28 cellular contexts compared by ENCODE assay signal in the genomic region with DNA sequence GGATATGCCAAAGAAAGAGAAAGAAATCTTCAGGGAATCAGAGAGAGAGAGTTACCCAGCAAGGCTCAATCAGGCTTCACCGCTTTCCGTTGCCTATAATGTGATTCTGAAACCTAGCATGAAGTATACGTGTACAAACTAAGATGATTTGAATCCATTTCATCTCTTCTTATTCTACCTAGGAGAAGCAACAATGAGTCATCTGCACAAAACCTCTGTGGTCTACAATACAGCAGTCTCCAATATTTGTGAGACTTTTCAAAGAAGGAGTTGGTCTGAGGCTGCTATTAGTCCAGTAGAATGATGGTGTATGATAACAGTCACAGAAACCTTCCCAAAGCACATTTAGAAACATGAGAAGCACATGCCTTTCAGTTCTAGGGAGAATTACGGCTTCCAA.
"Had no signal": no experiment of that assay in that cellular context is flagged by ENCODE, and none has a peak within 500 bp of the region (broad histone marks: within the 10 kb centered on the region; RNA-seq: fewer than 3 reads in every experiment).

No MANE protein-coding gene starts in this region.

- H3K27ac ChIP-seq: left ventricle myocardium inferior, pancreas, prostate gland, sigmoid colon, spleen, stomach, testis, thyroid gland, transverse colon, upper lobe of left lung, vagina had no signal

- DNase-seq: hypothalamus; immature natural killer cell; kidney; left colon; left ventricle myocardium inferior; midbrain; mucosa of descending colon; naive thymus-derived CD4-positive, alpha-beta T cell; nucleus accumbens; pancreas; posterior cingulate gyrus; retina; right cardiac atrium; sigmoid colon; small intestine; spleen; stimulated activated CD4-positive, alpha-beta T cell treated with anti-CD3 and anti-CD28 coated beads, Interleukin-4, amount 100 ng/mL, for 24 hours; stimulated activated naive CD4-positive, alpha-beta T cell; stomach; testis; thyroid gland; transverse colon; upper lobe of left lung had no signal

- H3K36me3 ChIP-seq: left ventricle myocardium inferior, pancreas, prostate gland, sigmoid colon, stomach, thyroid gland, transverse colon, upper lobe of left lung, vagina had no signal

- ATAC-seq: left colon; mucosa of descending colon; naive thymus-derived CD4-positive, alpha-beta T cell; natural killer cell treated with Interleukin-12 subunit alpha and Interleukin-12 subunit beta and Interleukin-15 and Interleukin-18, amount 100 ng/mL, for 72 hours; pancreas; right cardiac atrium; stimulated activated effector memory CD8-positive, alpha-beta T cell treated with anti-CD3 and anti-CD28 coated beads, Interleukin-12 subunit alpha, Interleukin-12 subunit beta, amount 100 ng/mL, for 72 hours had no signal

- H3K27me3 ChIP-seq: pancreas, sigmoid colon, spleen, stomach, testis, thyroid gland, transverse colon, upper lobe of left lung, vagina had no signal

- H3K4me1 ChIP-seq: left ventricle myocardium inferior, pancreas, prostate gland, sigmoid colon, spleen, stomach, testis, thyroid gland, transverse colon, upper lobe of left lung, vagina had no signal

- H3K4me3 ChIP-seq: left ventricle myocardium inferior, mucosa of descending colon, pancreas, prostate gland, sigmoid colon, spleen, stomach, testis, thyroid gland, transverse colon, upper lobe of left lung, vagina had no signal

- H3K9me3 ChIP-seq: left ventricle myocardium inferior, mucosa of descending colon, pancreas, prostate gland, sigmoid colon, spleen, stomach, testis, thyroid gland, transverse colon, upper lobe of left lung, vagina had no signal

- FAIRE-seq: islet of Langerhans, kidney, pancreas, small intestine had no signal
